Comparison of ENCODE assay signal across 8 cellular contexts in the genomic region with DNA sequence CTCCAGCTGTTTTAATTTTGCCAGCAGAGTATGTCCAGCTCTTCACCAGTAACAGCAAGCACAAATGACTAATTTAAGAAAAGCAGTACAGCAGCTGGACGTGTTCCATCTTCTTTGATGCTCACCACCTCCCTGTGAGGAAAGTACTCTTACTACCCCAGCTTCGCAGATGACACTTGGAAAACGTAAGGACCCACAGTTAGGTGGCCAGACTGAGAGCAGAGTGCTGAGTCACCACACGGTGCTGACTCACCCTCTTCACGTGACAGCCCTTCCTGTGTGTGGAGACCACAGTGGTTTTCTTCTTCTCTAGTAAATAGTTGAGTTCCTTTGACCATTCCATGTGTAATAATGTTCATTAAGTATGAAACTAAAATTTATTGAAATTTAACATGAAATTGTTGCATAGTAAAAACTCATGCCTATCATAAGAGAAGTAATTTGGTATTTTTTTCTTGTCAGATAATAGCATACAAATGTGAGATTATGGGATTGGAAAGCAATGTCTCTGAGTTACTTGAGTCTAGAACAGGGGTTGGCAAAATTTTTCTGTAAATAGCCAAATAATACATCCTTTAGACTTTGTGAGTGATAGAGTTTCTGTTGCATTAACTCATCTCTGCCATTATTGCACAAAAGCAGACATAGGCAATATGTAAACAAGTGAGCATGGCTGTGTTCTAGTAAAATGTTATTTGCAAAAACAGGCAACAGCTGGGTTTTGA.
DNase-seq lines count a peak whose midpoint lies in the region; FAIRE-seq and TF ChIP-seq lines count a peak whose summit lies in the region.

No MANE protein-coding gene starts in this region.

- peak overlapping the region; percentile 63 for H3K4me2 ChIP-seq in MM.1S (ENCODE audit: low read depth, low read length)

- H3K79me2 ChIP-seq in MM.1S (ENCODE audit: low read length), result no peaks in the 10 kb centered on the region

- H4K20me1 ChIP-seq in MM.1S (ENCODE audit: insufficient read depth, low read length), result no peaks in the 10 kb centered on the region

- H3K9me3 ChIP-seq in MM.1S (replicated peaks; ENCODE audit: insufficient read depth, low read length), result no peaks in the 10 kb centered on the region

- POLR2A ChIA-PET in HEK293T (lab: Yijun Ruan, JAX), result no interaction called here

- CTCF ChIA-PET in HEK293T (lab: Yijun Ruan, JAX), result no interaction called here

- peak overlapping the region; percentile 48 for H2AFZ ChIP-seq in MM.1S (ENCODE audit: low read length)

- H3K4me3 ChIP-seq in MM.1S (ENCODE audit: low read length), result peak overlapping the region; percentile 17; the same call in 1 of the 2 replicates

- peak; percentile 87 for FAIRE-seq in GM12892 (lab: Jason Lieb, UNC)

- no peaks in the 10 kb centered on the region for H3K36me3 ChIP-seq in MM.1S (replicated peaks; ENCODE audit: insufficient read depth, low read length)

- no peaks in the 10 kb centered on the region for H3K27me3 ChIP-seq in MM.1S (replicated peaks; ENCODE audit: insufficient read depth, low read length)

- H3K27ac Mint-ChIP-seq in brain, result peak overlapping the region; percentile 25 to 99 (median 80)

- DNase-seq in GM12892 (ENCODE audit: insufficient read length) (peak; percentile 46), HEK293T (ENCODE audit: extremely low spot score) (peak; percentile 57), MM.1S (peak; percentile 90), T1000 (lab: John Stamatoyannopoulos, UW) (peak; percentile 73), inferior parietal cortex (ENCODE audit: extremely low spot score) (peak; percentile 81)
- DNase-seq in stimulated activated CD4-positive, alpha-beta T cell treated with anti-CD3 and anti-CD28 coated beads, Interleukin-15, amount 100 ng/mL, for 1 hour (ENCODE audit: low read depth in 1 of 2, low spot score in 1 of 2), result peak; percentile 31 to 42
- DNase-seq in effector CD8-positive, alpha-beta T cell (lab: John Stamatoyannopoulos, UW), result no peak

- H3K4me1 ChIP-seq in MM.1S (ENCODE audit: low read length), result peaks cover 12% of the 10 kb centered on the region

- peaks cover 51% of the 10 kb centered on the region for H3K4me1 Mint-ChIP-seq in brain

- H3K27me3 Mint-ChIP-seq in brain, result no peaks in the 10 kb centered on the region

- peak overlapping the region; percentile 17; the same call in 1 of the 2 replicates for H3K9ac ChIP-seq in MM.1S (ENCODE audit: low read length)

- H3K4me3 Mint-ChIP-seq in brain, result peak overlapping the region in 3 of 5 experiments; percentile 9 to 21 (median 11)

- H3K36me3 Mint-ChIP-seq in brain, result no peaks in the 10 kb centered on the region

- H3K9me3 Mint-ChIP-seq in brain, result no peaks in the 10 kb centered on the region

- no peak for TF ChIP-seq POLR2A in GM12892 (IDR thresholded peaks at IDR 0.05; ENCODE audit: low read depth, low read length)

- H3F3A ChIP-seq in MM.1S (ENCODE audit: insufficient read depth, low read length), result peaks cover 5% of the 10 kb centered on the region

- H3K27ac ChIP-seq in MM.1S (ENCODE audit: low read length), result peak overlapping the region; percentile 35; the same call in 1 of the 2 replicates

- H3K9me2 ChIP-seq in MM.1S (replicated peaks; ENCODE audit: insufficient read depth, low read length), result no peaks in the 10 kb centered on the region

- no peak for TF ChIP-seq CTCF in MM.1S (IDR thresholded peaks at IDR 0.05; ENCODE audit: low read length)
- TF ChIP-seq CTCF in brain (conservative IDR thresholded peaks at IDR 0.05), result no peak

TF ChIP-seq in HEK293T, 16 proteins besides CTCF, POLR2A, EP300 and RAD21:
- no peak for TF ChIP-seq NFRKB (IDR thresholded peaks at IDR 0.05)
- no peak for TF ChIP-seq ELF4 (IDR thresholded peaks at IDR 0.05)
- TF ChIP-seq CTBP1 (IDR thresholded peaks at IDR 0.05; ENCODE audit: borderline replicate concordance), result no peak
- no peak for TF ChIP-seq SP1 (IDR thresholded peaks at IDR 0.05)
- no peak for TF ChIP-seq BHLHE40 (IDR thresholded peaks at IDR 0.05; ENCODE audit: borderline replicate concordance)
- TF ChIP-seq ARNT (IDR thresholded peaks at IDR 0.05), result no peak
- TF ChIP-seq SUZ12 (IDR thresholded peaks at IDR 0.05), result no peak
- no peak for TF ChIP-seq FOXM1 (IDR thresholded peaks at IDR 0.05; ENCODE audit: borderline replicate concordance)
- no peak for TF ChIP-seq L3MBTL2 (conservative IDR thresholded peaks at IDR 0.05)
TF ChIP-seq in HEK293T: peak in this region for 0.
